24 cellular contexts compared by ENCODE assay signal in genomic region chr1:230200276-230200675, GRCh38.
"Had no signal": no experiment of that assay in that cellular context is flagged by ENCODE, and none has a peak within 500 bp of the region (broad histone marks: within the 10 kb centered on the region; RNA-seq: fewer than 3 reads in every experiment).

No MANE protein-coding gene starts in this region.

- H3K27ac ChIP-seq: coronary artery, esophagus squamous epithelium, lower lobe of right lung, ovary, skin epidermis, spleen, tibial artery, upper lobe of left lung had no signal

- H3K9me3 ChIP-seq: esophagus squamous epithelium, lower lobe of right lung, ovary, psoas muscle, spleen, tibial artery, upper lobe of left lung had no signal

- H3K27me3 ChIP-seq: esophagus squamous epithelium, ovary, spleen, tibial artery, upper lobe of left lung had no signal

- H3K27me3 Mint-ChIP-seq: naive thymus-derived CD8-positive, alpha-beta T cell; stimulated activated naive CD8-positive, alpha-beta T cell treated with anti-CD3 and anti-CD28 coated beads, Interleukin-15, amount 100 ng/mL, for 72 hours had no signal

- H3K9me3 Mint-ChIP-seq: immature natural killer cell; naive thymus-derived CD8-positive, alpha-beta T cell; stimulated activated naive CD8-positive, alpha-beta T cell treated with anti-CD3 and anti-CD28 coated beads, Interleukin-15, amount 100 ng/mL, for 72 hours had no signal

- H3K36me3 ChIP-seq: ovary had no signal

- H3K4me3 ChIP-seq: coronary artery, esophagus squamous epithelium, lower lobe of right lung, ovary, psoas muscle, skin epidermis, spleen, tibial artery, upper lobe of left lung had no signal

- H3K27ac Mint-ChIP-seq: immature natural killer cell; stimulated activated naive CD8-positive, alpha-beta T cell treated with anti-CD3 and anti-CD28 coated beads, Interleukin-15, amount 100 ng/mL, for 72 hours had no signal

- DNase-seq: dermis blood vessel endothelial cell; effector memory CD4-positive, alpha-beta T cell; esophagus squamous epithelium; foreskin melanocyte; hypothalamus; immature natural killer cell; islet precursor cell; kidney glomerular epithelial cell; left ventricle myocardium superior; lower lobe of right lung; naive thymus-derived CD8-positive, alpha-beta T cell; occipital lobe; ovary; posterior cingulate gyrus; psoas muscle; right cardiac atrium; spleen; stimulated activated CD4-positive, alpha-beta T cell treated with anti-CD3 and anti-CD28 coated beads, Interleukin-4, amount 100 ng/mL, for 4 hours; stimulated activated naive CD4-positive, alpha-beta T cell; stimulated activated naive CD8-positive, alpha-beta T cell treated with anti-CD3 and anti-CD28 coated beads, Interleukin-15, amount 100 ng/mL, for 72 hours; tibial artery; upper lobe of left lung had no signal

- ATAC-seq: left ventricle myocardium superior; lower lobe of right lung; naive thymus-derived CD8-positive, alpha-beta T cell; right cardiac atrium; stimulated activated naive CD8-positive, alpha-beta T cell treated with anti-CD3 and anti-CD28 coated beads, Interleukin-15, amount 100 ng/mL, for 72 hours had no signal

- H3K4me1 ChIP-seq: spleen had no signal

- H3K4me3 Mint-ChIP-seq: immature natural killer cell; naive thymus-derived CD8-positive, alpha-beta T cell; stimulated activated naive CD8-positive, alpha-beta T cell treated with anti-CD3 and anti-CD28 coated beads, Interleukin-15, amount 100 ng/mL, for 72 hours had no signal
